22 cellular contexts compared by ENCODE assay signal in genomic region chr15:91916051-91916450, GRCh38.
"Had no signal": no experiment of that assay in that cellular context is flagged by ENCODE, and none has a peak within 500 bp of the region (broad histone marks: within the 10 kb centered on the region; RNA-seq: fewer than 3 reads in every experiment).

No MANE protein-coding gene starts in this region.

- H3K27ac Mint-ChIP-seq: activated CD4-positive, alpha-beta memory T cell treated with anti-CD3 and anti-CD28 coated beads, Interleukin-2, amount 10 ng/mL, durations not matched to agents 7 days and 5 days; activated CD4-positive, alpha-beta T cell treated with anti-CD3 and anti-CD28 coated beads, Interleukin-2, amount 10 ng/mL, durations not matched to agents 24 days and 14 days; activated naive CD4-positive, alpha-beta T cell treated with anti-CD3 and anti-CD28 coated beads for 36 hours; activated naive CD8-positive, alpha-beta T cell treated with anti-CD3 and anti-CD28 coated beads, Interleukin-2, amount 10 ng/mL, durations not matched to agents 7 days and 5 days; activated T-cell treated with anti-CD3 and anti-CD28 coated beads, Interleukin-2, amount 50 U/mL, for 72 hours; endodermal cell; stimulated activated naive CD8-positive, alpha-beta T cell treated with anti-CD3 and anti-CD28 coated beads, Interleukin-15, Interleukin-2, amounts not matched to agents 100 ng/mL and 50 ng/mL, for 24 hours had no signal

- H3K4me3 ChIP-seq: breast epithelium, coronary artery, esophagus squamous epithelium, gastrocnemius medialis, left ventricle myocardium inferior, pancreas, tibial artery had no signal

- H3K36me3 ChIP-seq: breast epithelium, gastrocnemius medialis, pancreas had no signal

- H3K4me1 Mint-ChIP-seq: endodermal cell had no signal

- H3K27ac ChIP-seq: breast epithelium, coronary artery, esophagus squamous epithelium, gastrocnemius medialis, pancreas, tibial artery, VCaP had no signal

- H3K9me3 ChIP-seq: breast epithelium, esophagus squamous epithelium, gastrocnemius medialis, left ventricle myocardium inferior, pancreas, tibial artery had no signal

- DNase-seq: activated CD4-positive, alpha-beta memory T cell treated with anti-CD3 and anti-CD28 coated beads, Interleukin-2, amount 10 ng/mL, durations not matched to agents 7 days and 5 days; activated CD4-positive, alpha-beta T cell treated with anti-CD3 and anti-CD28 coated beads, Interleukin-2, amount 10 ng/mL, durations not matched to agents 24 days and 14 days; activated effector memory CD4-positive, alpha-beta T cell treated with Interleukin-2 at 50 U/mL for 16 hours; activated naive CD4-positive, alpha-beta T cell treated with anti-CD3 and anti-CD28 coated beads for 36 hours; activated naive CD8-positive, alpha-beta T cell treated with anti-CD3 and anti-CD28 coated beads, Interleukin-2, amount 10 ng/mL, durations not matched to agents 7 days and 5 days; activated T-cell treated with anti-CD3 and anti-CD28 coated beads, Interleukin-2, amount 50 U/mL, for 72 hours; amniotic stem cell; endodermal cell; esophagus squamous epithelium; gastrocnemius medialis; hippocampal formation; left ventricle myocardium inferior; pancreas; stimulated activated CD4-positive, alpha-beta T cell treated with anti-CD3 and anti-CD28 coated beads, Interleukin-12 subunit alpha, Interleukin-12 subunit beta, amount 100 ng/mL, for 4 hours; stimulated activated CD4-positive, alpha-beta T cell treated with anti-CD3 and anti-CD28 coated beads, Interleukin-4, amount 100 ng/mL, for 4 hours; substantia nigra; tibial artery had no signal

- H3K27me3 Mint-ChIP-seq: activated CD4-positive, alpha-beta memory T cell treated with anti-CD3 and anti-CD28 coated beads, Interleukin-2, amount 10 ng/mL, durations not matched to agents 7 days and 5 days; activated CD4-positive, alpha-beta T cell treated with anti-CD3 and anti-CD28 coated beads, Interleukin-2, amount 10 ng/mL, durations not matched to agents 24 days and 14 days; activated naive CD8-positive, alpha-beta T cell treated with anti-CD3 and anti-CD28 coated beads, Interleukin-2, amount 10 ng/mL, durations not matched to agents 7 days and 5 days; stimulated activated naive CD8-positive, alpha-beta T cell treated with anti-CD3 and anti-CD28 coated beads, Interleukin-15, Interleukin-2, amounts not matched to agents 100 ng/mL and 50 ng/mL, for 24 hours had no signal

- H3K9me3 Mint-ChIP-seq: activated CD4-positive, alpha-beta memory T cell treated with anti-CD3 and anti-CD28 coated beads, Interleukin-2, amount 10 ng/mL, durations not matched to agents 7 days and 5 days; activated CD4-positive, alpha-beta T cell treated with anti-CD3 and anti-CD28 coated beads, Interleukin-2, amount 10 ng/mL, durations not matched to agents 24 days and 14 days; activated naive CD4-positive, alpha-beta T cell treated with anti-CD3 and anti-CD28 coated beads for 36 hours; activated naive CD8-positive, alpha-beta T cell treated with anti-CD3 and anti-CD28 coated beads, Interleukin-2, amount 10 ng/mL, durations not matched to agents 7 days and 5 days; activated T-cell treated with anti-CD3 and anti-CD28 coated beads, Interleukin-2, amount 50 U/mL, for 72 hours; endodermal cell; nephron; stimulated activated naive CD8-positive, alpha-beta T cell treated with anti-CD3 and anti-CD28 coated beads, Interleukin-15, Interleukin-2, amounts not matched to agents 100 ng/mL and 50 ng/mL, for 24 hours had no signal

- H3K4me3 Mint-ChIP-seq: activated CD4-positive, alpha-beta memory T cell treated with anti-CD3 and anti-CD28 coated beads, Interleukin-2, amount 10 ng/mL, durations not matched to agents 7 days and 5 days; activated CD4-positive, alpha-beta T cell treated with anti-CD3 and anti-CD28 coated beads, Interleukin-2, amount 10 ng/mL, durations not matched to agents 24 days and 14 days; activated naive CD4-positive, alpha-beta T cell treated with anti-CD3 and anti-CD28 coated beads for 36 hours; activated naive CD8-positive, alpha-beta T cell treated with anti-CD3 and anti-CD28 coated beads, Interleukin-2, amount 10 ng/mL, durations not matched to agents 7 days and 5 days; activated T-cell treated with anti-CD3 and anti-CD28 coated beads, Interleukin-2, amount 50 U/mL, for 72 hours; endodermal cell; nephron; stimulated activated naive CD8-positive, alpha-beta T cell treated with anti-CD3 and anti-CD28 coated beads, Interleukin-15, Interleukin-2, amounts not matched to agents 100 ng/mL and 50 ng/mL, for 24 hours had no signal

- H3K27me3 ChIP-seq: breast epithelium, esophagus squamous epithelium, gastrocnemius medialis, pancreas, tibial artery had no signal

- H3K4me1 ChIP-seq: breast epithelium had no signal
